8 cellular contexts compared by ENCODE assay signal in genomic region chr16:31700530-31701388, GRCh38.
DNase-seq lines count a peak whose midpoint lies in the region; ATAC-seq and TF ChIP-seq lines count a peak whose summit lies in the region.

No MANE protein-coding gene starts in this region.

- H3K4me3 ChIP-seq in SU-DHL-6 (ENCODE audit: insufficient read depth, low read length, poor library complexity, severe bottlenecking) (peak overlapping the region; percentile 94), skeletal muscle cell (ENCODE audit: low read depth, low read length) (peak overlapping the region; percentile 77)

- ATAC-seq in HG03280 (IDR thresholded peaks at IDR 0.05; ENCODE audit: unreplicated experiment) = peak; percentile 29

- H3K4me2 ChIP-seq in SU-DHL-6 (ENCODE audit: low read depth, low read length, poor library complexity, severe bottlenecking) = peak overlapping the region; percentile 92

- H3K27ac ChIP-seq in C4-2B (peak overlapping the region; percentile 79), SU-DHL-6 (ENCODE audit: low read depth, low read length) (no peak overlapping the region; the same call in 1 of the 2 replicates)

- TF ChIP-seq CTCF in C4-2B (conservative IDR thresholded peaks at IDR 0.05) (no peak), SU-DHL-6 (IDR thresholded peaks at IDR 0.05; ENCODE audit: insufficient read depth, low read length, poor library complexity, severe bottlenecking) (no peak)

- DNase-seq in amniotic epithelial cell (ENCODE audit: low read depth) (peak; percentile 30), iPS DF 19.7 (ENCODE audit: low read depth, low spot score) (peak; percentile 68), skeletal muscle cell (ENCODE audit: low read depth) (no peak), NCI-H1436 treated with DMSO at 0.1 percent for 48 hours (lab: John Stamatoyannopoulos, UW) (no peak)

- H3K9ac ChIP-seq in SU-DHL-6 (ENCODE audit: low read length) = peak overlapping the region; percentile 91

- H2AFZ ChIP-seq in SU-DHL-6 (ENCODE audit: low read depth, low read length, severe bottlenecking) = peak overlapping the region; percentile 76

- no peaks in the 10 kb centered on the region for H3K36me3 ChIP-seq in SU-DHL-6 (ENCODE audit: low read length)

- peaks cover 6% of the 10 kb centered on the region; the same call in 1 of the 2 replicates for H4K20me1 ChIP-seq in SU-DHL-6 (ENCODE audit: low read depth, low read length)

- H3F3A ChIP-seq in SU-DHL-6 (ENCODE audit: insufficient read depth) = no peaks in the 10 kb centered on the region

- H3K9me2 ChIP-seq in SU-DHL-6 (replicated peaks; ENCODE audit: insufficient read depth, low read length) = no peaks in the 10 kb centered on the region

- H3K79me2 ChIP-seq in SU-DHL-6 (ENCODE audit: insufficient read depth, low read length) = peaks cover 23% of the 10 kb centered on the region

- no peaks in the 10 kb centered on the region for H3K9me3 ChIP-seq in SU-DHL-6 (ENCODE audit: insufficient read depth, low read length)

- peak; percentile 65 for TF ChIP-seq POLR2A in GM19099 (IDR thresholded peaks at IDR 0.05; ENCODE audit: extremely low read depth, insufficient read length, low read depth)

- no peaks in the 10 kb centered on the region for H3K27me3 ChIP-seq in SU-DHL-6 (ENCODE audit: low read length)

Comparison
In these comparisons a context has a peak if more than half of its experiments do, and no peak if none do; other contexts are left out.
1. DNase-seq: peak in amniotic epithelial cell (single experiment) and iPS DF 19.7 (single experiment); none in skeletal muscle cell (single experiment) and NCI-H1436 treated with DMSO at 0.1 percent for 48 hours (single experiment).